In genomic region chr21:26845066-26845749, GRCh38 we compare ENCODE assay signal across 1 cellular context.
TF ChIP-seq lines count a peak whose summit lies in the region.

Gene ADAMTS1, minus strand, starts transcription at chr21:26845409. Its CDS starts 455 bp downstream, at chr21:26844954.

TF ChIP-seq in HEK293, 187 proteins besides CTCF, POLR2A, EP300 and RAD21 (continued from another document and continues in another):
- peak; percentile 14; the same call in 1 of the 2 replicates for TF ChIP-seq INSM2 (tag by site-specific recombination; IDR thresholded peaks at IDR 0.05)
- peak; percentile 45; the same call in 1 of the 2 replicates for TF ChIP-seq ZNF513 (tag by site-specific recombination; IDR thresholded peaks at IDR 0.05)
- no peak; the same call in 1 of the 2 replicates for TF ChIP-seq ZNF654 (tag by site-specific recombination; IDR thresholded peaks at IDR 0.05; ENCODE audit: low read depth)
- no peak for TF ChIP-seq TCF7L2 (IDR thresholded peaks at IDR 0.05; ENCODE audit: borderline replicate concordance, low read depth, low read length)
- TF ChIP-seq ZNF19 (tag by site-specific recombination; IDR thresholded peaks at IDR 0.05; ENCODE audit: low read depth), result no peak
- TF ChIP-seq KLF7 (tag by site-specific recombination; IDR thresholded peaks at IDR 0.05; ENCODE audit: borderline replicate concordance), result no peak
- TF ChIP-seq ZBTB7A (tag by site-specific recombination; IDR thresholded peaks at IDR 0.05; ENCODE audit: low read depth), result no peak
- TF ChIP-seq ZNF639 (tag by site-specific recombination; IDR thresholded peaks at IDR 0.05), result peak; percentile 15
- TF ChIP-seq HOXD13 (CRISPR knock-in tag; IDR thresholded peaks at IDR 0.05; ENCODE audit: borderline replicate concordance), result no peak
- TF ChIP-seq ZNF146 (tag by site-specific recombination; IDR thresholded peaks at IDR 0.05), result no peak
- no peak for TF ChIP-seq ZNF18 (tag by site-specific recombination; IDR thresholded peaks at IDR 0.05)
- peak; percentile 38; the same call in 1 of the 2 replicates for TF ChIP-seq KLF1 (tag by site-specific recombination; IDR thresholded peaks at IDR 0.05)
- peak; percentile 47 for TF ChIP-seq OSR2 (tag by site-specific recombination; IDR thresholded peaks at IDR 0.05)
- TF ChIP-seq TSHZ1 (tag by site-specific recombination; IDR thresholded peaks at IDR 0.05; ENCODE audit: borderline replicate concordance), result no peak
- 0 out of 2 replicates have a peak, but pooled peaks have one; percentile 13 for TF ChIP-seq ZNF768 (tag by site-specific recombination; IDR thresholded peaks at IDR 0.05)
- TF ChIP-seq TRIM28 (IDR thresholded peaks at IDR 0.05; ENCODE audit: borderline replicate concordance, low read length), result no peak
- TF ChIP-seq ZNF324 (tag by site-specific recombination; IDR thresholded peaks at IDR 0.05), result peak; percentile 44; the same call in 1 of the 2 replicates
- no peak for TF ChIP-seq ZNF138 (tag by site-specific recombination; IDR thresholded peaks at IDR 0.05; ENCODE audit: borderline replicate concordance)
- TF ChIP-seq GLI4 (tag by site-specific recombination; IDR thresholded peaks at IDR 0.05), result no peak
- TF ChIP-seq ZNF426 (tag by site-specific recombination; IDR thresholded peaks at IDR 0.05), result no peak
- TF ChIP-seq ZNF585B (tag by site-specific recombination; IDR thresholded peaks at IDR 0.05), result no peak
- peak; percentile 93 for TF ChIP-seq ZNF561 (tag by site-specific recombination; IDR thresholded peaks at IDR 0.05; ENCODE audit: borderline replicate concordance)
- peak; percentile 26; the same call in 1 of the 2 replicates for TF ChIP-seq ZNF600 (tag by site-specific recombination; IDR thresholded peaks at IDR 0.05)
- no peak for TF ChIP-seq ZNF26 (tag by site-specific recombination; IDR thresholded peaks at IDR 0.05)
- TF ChIP-seq ZNF596 (tag by site-specific recombination; IDR thresholded peaks at IDR 0.05), result no peak
- TF ChIP-seq ZNF10 (tag by site-specific recombination; IDR thresholded peaks at IDR 0.05), result peak; percentile 68
- no peak; the same call in 1 of the 2 replicates for TF ChIP-seq ZBTB20 (tag by site-specific recombination; IDR thresholded peaks at IDR 0.05)
- TF ChIP-seq ZBTB44 (tag by site-specific recombination; IDR thresholded peaks at IDR 0.05), result peak; percentile 74; the same call in 1 of the 2 replicates
- no peak for TF ChIP-seq ZNF777 (tag by site-specific recombination; IDR thresholded peaks at IDR 0.05; ENCODE audit: borderline replicate concordance)
- TF ChIP-seq ZBTB6 (tag by site-specific recombination; IDR thresholded peaks at IDR 0.05), result no peak; the same call in 1 of the 2 replicates
- TF ChIP-seq EGR2 (tag by site-specific recombination; IDR thresholded peaks at IDR 0.05; ENCODE audit: low read depth), result peak; percentile 88
- no peak for TF ChIP-seq ZNF555 (tag by site-specific recombination; conservative IDR thresholded peaks at IDR 0.05)
- TF ChIP-seq ZFHX2 (tag by site-specific recombination; conservative IDR thresholded peaks at IDR 0.05), result peak; percentile 75
- TF ChIP-seq ZNF785 (tag by site-specific recombination; IDR thresholded peaks at IDR 0.05), result no peak
- no peak for TF ChIP-seq ZNF645 (tag by site-specific recombination; IDR thresholded peaks at IDR 0.05)
- TF ChIP-seq ZNF549 (tag by site-specific recombination; IDR thresholded peaks at IDR 0.05), result peak; percentile 95
- no peak for TF ChIP-seq ZNF48 (tag by site-specific recombination; IDR thresholded peaks at IDR 0.05)
- no peak for TF ChIP-seq ZBTB49 (tag by site-specific recombination; IDR thresholded peaks at IDR 0.05; ENCODE audit: low read depth)
- no peak for TF ChIP-seq ZFP3 (tag by site-specific recombination; IDR thresholded peaks at IDR 0.05; ENCODE audit: low read depth)
- TF ChIP-seq ZNF202 (tag by site-specific recombination; IDR thresholded peaks at IDR 0.05; ENCODE audit: borderline replicate concordance), result no peak
- TF ChIP-seq ELK4 (IDR thresholded peaks at IDR 0.05; ENCODE audit: borderline replicate concordance, low read depth, low read length), result no peak
- TF ChIP-seq ZNF184 (tag by site-specific recombination; IDR thresholded peaks at IDR 0.05), result peak; percentile 29; the same call in 1 of the 2 replicates
- TF ChIP-seq ZNF530 (tag by site-specific recombination; IDR thresholded peaks at IDR 0.05; ENCODE audit: low read depth), result no peak
